In the genomic region with DNA sequence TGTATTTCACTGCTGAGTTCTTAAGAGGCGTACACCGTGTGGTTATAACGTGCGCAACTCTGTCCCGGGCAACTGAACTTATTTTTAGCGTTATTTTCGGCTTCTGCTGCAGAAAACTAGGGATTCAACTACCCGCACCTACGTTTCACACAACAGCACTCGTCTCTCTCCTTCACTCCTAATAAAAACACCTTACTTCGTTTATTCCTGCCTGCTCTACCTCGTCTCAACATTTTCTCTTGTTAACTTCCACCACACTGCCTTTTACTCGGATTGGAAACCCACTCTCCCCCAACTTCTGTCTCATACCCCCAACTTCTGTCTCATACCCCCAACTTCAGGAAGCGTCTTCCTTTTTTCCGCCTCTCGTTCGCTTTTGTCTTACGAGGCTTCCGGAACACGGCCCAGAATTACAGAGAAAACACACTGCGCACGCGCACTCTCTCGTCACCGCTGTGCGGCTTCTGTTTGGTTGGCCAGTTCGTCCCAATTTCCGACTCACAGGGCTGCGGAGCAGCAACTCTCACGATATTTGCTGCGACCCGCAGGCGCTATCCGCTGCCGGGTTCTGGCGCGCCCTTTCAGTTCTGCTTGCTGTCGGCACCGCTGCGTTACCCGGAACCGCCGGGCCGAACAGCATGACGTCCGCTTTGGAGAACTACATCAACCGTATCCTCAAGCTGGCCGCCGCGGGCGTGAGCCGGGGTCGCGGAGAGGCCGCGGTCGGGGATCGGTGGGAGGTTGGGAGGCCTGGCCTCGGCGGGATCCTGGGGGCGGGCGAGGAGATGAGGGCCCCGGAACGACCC, we compare ENCODE assay signal across 8 cellular contexts. TPM values are rescaled to one million over a fixed set of nuclear protein-coding genes. Genes with fewer than 3 reads are reported as not detected.
DNase-seq lines count a peak whose midpoint lies in the region; ATAC-seq and TF ChIP-seq lines count a peak whose summit lies in the region.

A gene (plus strand): TSS at position 579 of the 806 bp plus-strand sequence. CDS start 60 bp downstream, at position 639.

- DNase-seq in AG20443 (ENCODE audit: low spot score) (peak; percentile 98), NCI-H510A (lab: John Stamatoyannopoulos, UW) (peak; percentile 83), cerebellum (ENCODE audit: low spot score) (peak; percentile 88), islet precursor cell (peak; percentile 99)
- DNase-seq in activated CD4-positive, alpha-beta T cell treated with anti-CD3 and anti-CD28 coated beads for 1 hour = peak; percentile 96
- peak; percentile 91 to 95 (median 94) for DNase-seq in stimulated activated CD4-positive, alpha-beta T cell treated with anti-CD3 and anti-CD28 coated beads, Interleukin-12 subunit alpha, Interleukin-12 subunit beta, amount 100 ng/mL, for 48 hours (ENCODE audit: low read depth in 2 of 3, low spot score in 1 of 3)

- peak; percentile 99 for ATAC-seq in HG03432 (IDR thresholded peaks at IDR 0.05; ENCODE audit: unreplicated experiment)

- TF ChIP-seq POLR2A in GM19099 (IDR thresholded peaks at IDR 0.05; ENCODE audit: extremely low read depth, insufficient read length, low read depth) = peak; percentile 93

RNA-seq across cellular contexts. Expression of the gene that starts here (rescaled TPM):
- 68.8 TPM for total RNA-seq in cerebellum

Comparison
In these comparisons a context has a peak if more than half of its experiments do, and no peak if none do; other contexts are left out.
1. Peak in every context shown above with its lines: DNase-seq and ATAC-seq.